24 cellular contexts compared by ENCODE assay signal in the genomic region with DNA sequence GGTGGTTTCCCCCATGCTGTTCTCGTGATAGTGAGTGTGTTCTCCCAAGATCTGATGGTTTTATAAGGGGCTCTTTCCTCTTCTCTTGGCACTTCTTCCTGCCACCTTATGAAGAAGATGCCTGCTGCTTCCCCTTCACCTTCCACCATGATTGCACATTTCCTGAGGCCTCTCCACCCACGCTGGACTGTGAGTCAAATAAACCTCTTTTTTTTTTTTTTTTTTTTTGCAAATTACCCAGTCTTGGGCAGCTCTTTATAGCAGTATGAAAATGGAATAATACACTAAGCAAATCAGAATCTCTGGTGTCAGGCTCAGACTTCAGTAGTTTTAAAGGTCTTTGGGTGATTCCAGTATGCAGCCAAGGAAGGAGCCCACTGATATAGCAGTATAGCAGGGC. TPM values are rescaled to one million over a fixed set of nuclear protein-coding genes. Genes with fewer than 3 reads are reported as not detected.
"Had no signal": no experiment of that assay in that cellular context is flagged by ENCODE, and none has a peak within 500 bp of the region (broad histone marks: within the 10 kb centered on the region; RNA-seq: fewer than 3 reads in every experiment).

No MANE protein-coding gene starts in this region.

- H3K4me2 ChIP-seq: PC-9 had no signal

- H3K4me3 ChIP-seq: PC-9 had no signal

- H3K27ac Mint-ChIP-seq: activated naive CD4-positive, alpha-beta T cell treated with anti-CD3 and anti-CD28 coated beads, Interleukin-2, amount 50 U/mL, for 24 hours; T-helper 17 cell; WTC11 had no signal

- H3K36me3 Mint-ChIP-seq: WTC11 had no signal

- H3K27me3 ChIP-seq: brain microvascular endothelial cell had no signal

- H3K4me1 Mint-ChIP-seq: activated naive CD4-positive, alpha-beta T cell treated with anti-CD3 and anti-CD28 coated beads, Interleukin-2, amount 50 U/mL, for 24 hours; T-helper 17 cell had no signal

- H3K9me3 Mint-ChIP-seq: activated naive CD4-positive, alpha-beta T cell treated with anti-CD3 and anti-CD28 coated beads, Interleukin-2, amount 50 U/mL, for 24 hours; activated T-cell treated with anti-CD3 and anti-CD28 coated beads, Interleukin-2, amount 50 U/mL, for 4 hours; WTC11 had no signal

- FAIRE-seq: colon had no signal

- H2AFZ ChIP-seq: PC-9 had no signal

- H3K27ac ChIP-seq: brain microvascular endothelial cell, PC-9 had no signal

- H3K27me3 Mint-ChIP-seq: activated naive CD4-positive, alpha-beta T cell treated with anti-CD3 and anti-CD28 coated beads, Interleukin-2, amount 50 U/mL, for 24 hours; T-helper 17 cell had no signal

- H3K4me3 Mint-ChIP-seq: activated naive CD4-positive, alpha-beta T cell treated with anti-CD3 and anti-CD28 coated beads, Interleukin-2, amount 50 U/mL, for 24 hours; activated T-cell treated with anti-CD3 and anti-CD28 coated beads, Interleukin-2, amount 50 U/mL, for 4 hours; T-helper 17 cell; WTC11 had no signal

- DNase-seq: activated CD4-positive, CD25-positive, alpha-beta regulatory T cell treated with anti-CD3 and anti-CD28 coated beads, Interleukin-2, amount 50 U/mL, for 72 hours; activated CD8-positive, alpha-beta memory T cell treated with anti-CD3 and anti-CD28 coated beads, Interleukin-2, amount 50 U/mL, for 48 hours; activated gamma-delta T cell; activated T-cell treated with anti-CD3 and anti-CD28 coated beads, Interleukin-2, amount 50 U/mL, for 4 hours; brain microvascular endothelial cell; cerebellar nuclear complex; Kasumi-1; KBM-7; NCI-H1105 treated with DMSO at 0.1 percent for 48 hours; NCI-H1436 treated with DMSO at 0.1 percent for 48 hours; NCI-H187; NCI-H2081; NCI-H510A treated with DMSO at 0.1 percent for 48 hours; NCI-H69; PC-9; SHP77 treated with DMSO at 0.1 percent for 48 hours; T-helper 17 cell; T-helper 9 cell had no signal

- ATAC-seq: activated T-cell treated with anti-CD3 and anti-CD28 coated beads, Interleukin-2, amount 50 U/mL, for 4 hours; T-helper 17 cell; WTC11 had no signal

- H3K36me3 ChIP-seq: brain microvascular endothelial cell had no signal

RNA-seq across cellular contexts. Expression of gene TAS2R41, which starts 28.2 kb away (rescaled TPM):
- total RNA-seq: activated T-cell treated with anti-CD3 and anti-CD28 coated beads, Interleukin-2, amount 50 U/mL, for 4 hours; cardiac septum; PC-9; SK-MEL-5 had no signal
- polyA plus RNA-seq: adipose tissue had no signal
